Comparison of ENCODE assay signal across 19 cellular contexts in genomic region chr11:2687782-2688191, GRCh38. TPM values are rescaled to one million over a fixed set of nuclear protein-coding genes. Genes with fewer than 3 reads are reported as not detected.
A peak's percentile ranks its signal among the peaks of the same experiment; 100 is the strongest.
DNase-seq lines count a peak whose midpoint lies in the region; ATAC-seq, FAIRE-seq and TF ChIP-seq lines count a peak whose summit lies in the region.
"Had no signal": no experiment of that assay in that cellular context is flagged by ENCODE, and none has a peak within 500 bp of the region (broad histone marks: within the 10 kb centered on the region; RNA-seq: fewer than 3 reads in every experiment).

No MANE protein-coding gene starts in this region.

- no peak for TF ChIP-seq CTCF in H1 (IDR thresholded peaks at IDR 0.05; ENCODE audit: control extremely low read depth in 1 of 3, insufficient read depth in 1 of 3, low read depth in 1 of 3, low read length in 3 of 3)
- TF ChIP-seq CTCF in upper lobe of left lung (IDR thresholded peaks at IDR 0.05), result no peak

- 0 out of 2 replicates have a peak overlapping the region, but pooled peaks have one; percentile 65 for H2BK15ac ChIP-seq in H1 (ENCODE audit: low read length)

- H3K18ac ChIP-seq in H1 (ENCODE audit: extremely low read depth, low read length), result peak overlapping the region; percentile 72

- no peak overlapping the region for H3K4me3 ChIP-seq in H1 (ENCODE audit: extremely low read depth in 1 of 4, insufficient read depth in 2 of 4, low read depth in 3 of 4, low read length in 4 of 4)
- H3K4me3 ChIP-seq in upper lobe of left lung, result no peak overlapping the region

- 0 out of 2 replicates have a peak overlapping the region, but pooled peaks have one; percentile 21 for H2BK20ac ChIP-seq in H1 (ENCODE audit: low read length)

- H3K79me2 ChIP-seq in H1 (ENCODE audit: control insufficient read depth in 1 of 2, insufficient read depth in 2 of 2, low read length in 2 of 2), result peaks cover 0 to 65% of the 10 kb centered on the region in 2 experiments; a peak in 2 of 4 replicates

- TF ChIP-seq POLR2A in H1 (IDR thresholded peaks at IDR 0.05; ENCODE audit: control extremely low read depth in 1 of 2, low read depth in 2 of 2, low read length in 2 of 2) (no peak), upper lobe of left lung (IDR thresholded peaks at IDR 0.05) (no peak)

- no peak for TF ChIP-seq RAD21 in H1 (IDR thresholded peaks at IDR 0.05 in 1 of 2, conservative IDR thresholded peaks at IDR 0.05 in 1 of 2; ENCODE audit: low read depth in 2 of 2, low read length in 2 of 2)

- H3K4me1 ChIP-seq in H1 (replicated peaks in 1 of 4; ENCODE audit: control insufficient read depth in 3 of 4, insufficient read depth in 4 of 4, low read length in 3 of 4), result peaks cover 29 to 63% (median 50%) of the 10 kb centered on the region in 4 experiments
- H3K4me1 ChIP-seq in upper lobe of left lung, result peaks cover 20 to 27% (median 21%) of the 10 kb centered on the region in 4 donors
- H3K4me1 ChIP-seq: BE2C had no signal

- no peak overlapping the region for H3K4me2 ChIP-seq in H1 (ENCODE audit: insufficient read depth in 1 of 2, low read depth in 2 of 2, low read length in 2 of 2)

- DNase-seq in activated T-cell treated with anti-CD3 and anti-CD28 coated beads, Interleukin-2, amount 50 U/mL, for 1 hour, result peak; percentile 10
- no peak for DNase-seq in activated T-cell treated with anti-CD3 and anti-CD28 coated beads, Interleukin-2, amount 50 U/mL, for 48 hours
- no peak for DNase-seq in H1 (ENCODE audit: low read depth in 1 of 2, low spot score in 2 of 2)
- peak; percentile 85 for DNase-seq in mesenteric fat pad (ENCODE audit: low spot score)
- no peak for DNase-seq in upper lobe of left lung
- DNase-seq in NCI-H345 treated with DMSO at 0.1 percent for 48 hours (lab: John Stamatoyannopoulos, UW; ENCODE audit: unreplicated experiment), result no peak
- no peak for DNase-seq in central memory CD4-positive, alpha-beta T cell
- DNase-seq: activated T-cell treated with anti-CD3 and anti-CD28 coated beads, Interleukin-2, amount 50 U/mL, for 4 hours; BE2C; brain microvascular endothelial cell; DMS 273 treated with DMSO at 0.1 percent for 48 hours; foreskin fibroblast; GF-D8; hypothalamus; NCI-H1417 treated with DMSO at 0.1 percent for 48 hours; stimulated activated CD4-positive, alpha-beta T cell treated with anti-CD3 and anti-CD28 coated beads, Interleukin-4, amount 100 ng/mL, for 4 hours had no signal

- H2AFZ ChIP-seq in H1 (ENCODE audit: low read length), result no peak overlapping the region

- no peak overlapping the region for H3K14ac ChIP-seq in H1 (ENCODE audit: insufficient read length)

- 0 out of 2 replicates have a peak overlapping the region, but pooled peaks have one; percentile 36 for H2BK5ac ChIP-seq in H1 (ENCODE audit: low read depth, low read length)

- H3K9ac ChIP-seq in H1 (replicated peaks in 1 of 4; ENCODE audit: extremely low read depth in 1 of 4, low read depth in 3 of 4, low read length in 3 of 4), result no peak overlapping the region

- POLR2A ChIA-PET in H1 (lab: Charles Lee; ENCODE audit: partially characterized antibody), result interaction anchor here (1.6 to 2.1 kb wide), 2 partner anchors 12 to 198 kb away, joined by 5 to 8 read pairs; partner anchors contain the start of genes CDKN1C and KCNQ1OT1

- no peak overlapping the region for H4K91ac ChIP-seq in H1 (replicated peaks; ENCODE audit: insufficient read length, low read length)

- H2AK5ac ChIP-seq in H1 (ENCODE audit: low read depth, low read length), result no peak overlapping the region

- no peak for FAIRE-seq in H1 (lab: Jason Lieb, UNC)
- FAIRE-seq: GM12892 had no signal

- peaks cover 10% of the 10 kb centered on the region for H3K79me1 ChIP-seq in H1 (ENCODE audit: low read depth, low read length)

- H3K23ac ChIP-seq in H1 (ENCODE audit: insufficient read length), result no peak overlapping the region

- no peak overlapping the region for H3K56ac ChIP-seq in H1 (replicated peaks; ENCODE audit: insufficient read length, low read depth, low read length)

- H3K4ac ChIP-seq in H1 (replicated peaks; ENCODE audit: insufficient read length, low read depth, low read length), result no peak overlapping the region

- H3K36me3 ChIP-seq in H1 (ENCODE audit: control insufficient read depth in 2 of 4, insufficient read depth in 4 of 4, low read length in 3 of 4), result no peaks in the 10 kb centered on the region
- H3K36me3 ChIP-seq in upper lobe of left lung, result no peaks in the 10 kb centered on the region
- H3K36me3 ChIP-seq: BE2C, brain microvascular endothelial cell had no signal

- no peak overlapping the region for H3K27ac ChIP-seq in H1 (ENCODE audit: low read depth, low read length)
- H3K27ac ChIP-seq in upper lobe of left lung, result peak overlapping the region in 3 of 4 donors; percentile 2 to 67 (median 47)
- H3K27ac ChIP-seq: brain microvascular endothelial cell had no signal

- peaks cover 6 to 30% of the 10 kb centered on the region in 2 experiments for H4K20me1 ChIP-seq in H1 (replicated peaks in 1 of 2; ENCODE audit: control insufficient read depth in 1 of 2, insufficient read depth in 2 of 2, low read length in 2 of 2)

- ATAC-seq in upper lobe of left lung (ENCODE audit: low FRiP score in 2 of 2) (no peak), GM18870 (IDR thresholded peaks at IDR 0.05; ENCODE audit: unreplicated experiment) (no peak)
- ATAC-seq: activated naive CD4-positive, alpha-beta T cell treated with anti-CD3 and anti-CD28 coated beads, Interleukin-2, amount 50 U/mL, for 72 hours; activated T-cell treated with anti-CD3 and anti-CD28 coated beads, Interleukin-2, amount 50 U/mL, for 4 hours had no signal

- H3K27me3 ChIP-seq in H1 (replicated peaks in 1 of 4; ENCODE audit: control insufficient read depth in 3 of 4, extremely low read depth in 1 of 4, insufficient read depth in 3 of 4, low read length in 3 of 4) (peaks cover 0 to 4% (median 0%) of the 10 kb centered on the region in 4 experiments; a peak in 2 of 7 replicates), upper lobe of left lung (no peaks in the 10 kb centered on the region)
- H3K27me3 ChIP-seq: BE2C, brain microvascular endothelial cell had no signal

- H4K8ac ChIP-seq in H1 (ENCODE audit: extremely low read depth, insufficient read depth, low read length), result no peak overlapping the region

- no peak overlapping the region for H2BK120ac ChIP-seq in H1 (replicated peaks; ENCODE audit: low read depth, low read length)

- H4K5ac ChIP-seq in H1 (ENCODE audit: insufficient read length, low read depth, low read length), result no peak overlapping the region

- CTCF ChIA-PET in H1 (lab: Charles Lee; ENCODE audit: partially characterized antibody), result interaction anchor here (1.1 to 4.0 kb wide), 5 partner anchors 27 to 204 kb away, joined by 3 to 19 read pairs (median 5); no protein-coding TSS in a partner anchor

- no peaks in the 10 kb centered on the region for H3K9me3 ChIP-seq in H1 (ENCODE audit: insufficient read depth in 2 of 2, low read depth in 1 of 2, low read length in 1 of 2)
- no peaks in the 10 kb centered on the region for H3K9me3 ChIP-seq in upper lobe of left lung
- H3K9me3 ChIP-seq: BE2C had no signal

- H2BK12ac ChIP-seq in H1 (ENCODE audit: low read depth, low read length), result 0 out of 2 replicates have a peak overlapping the region, but pooled peaks have one; percentile 78

- TF ChIP-seq EP300 in H1 (IDR thresholded peaks at IDR 0.05; ENCODE audit: borderline replicate concordance in 1 of 2, low read depth in 2 of 2, low read length in 2 of 2) (no peak), upper lobe of left lung (IDR thresholded peaks at IDR 0.05) (no peak)

- 46% methylated on average over 7 of the region's 7 CpGs; no CpG with 5 or more reads in 1 of the 2 experiments for WGBS in H1 (ENCODE audit: extremely low coverage in 1 of 2, insufficient coverage in 1 of 2, insufficient read length in 1 of 2, insufficient replicate concordance in 2 of 2, low coverage in 1 of 2, low lambda C conversion rate in 2 of 2, missing lambda C conversion rate in 1 of 2), 2 experiments
- WGBS in upper lobe of left lung, 2 donors, result 41% methylated on average over 7 of the region's 7 CpGs; no CpG with 5 or more reads in 1 of the 2 donors

- H3K23me2 ChIP-seq in H1 (ENCODE audit: low read depth, low read length), result no peaks in the 10 kb centered on the region

TF ChIP-seq in H1, 55 proteins besides CTCF, POLR2A, EP300 and RAD21:
- TF ChIP-seq KDM5A (IDR thresholded peaks at IDR 0.05; ENCODE audit: low read length), result no peak
- TF ChIP-seq MAX (IDR thresholded peaks at IDR 0.05), result peak; percentile 35; the same call in 1 of the 2 replicates

RNA-seq across cellular contexts. Expression of gene KCNQ1OT1, which starts 12.0 kb away (rescaled TPM):
- 1.2 TPM in 2 replicates for total RNA-seq in H1 (2021; fragmentation: NEBNext Ultra II Directional; extraction: Animal tissue kit (Norgen Biotek cat#: 25700))
- polyA plus RNA-seq in H1 (2011; rRNA removed), result 0.19 and 0.21 TPM in 2 replicates
- 0.08 TPM for polyA plus RNA-seq in H1 (2011; cell fraction: cytosol; rRNA removed)
- 2.4 TPM for polyA plus RNA-seq in H1 (2011; cell fraction: nucleus; rRNA removed)
- 0.19 to 0.30 TPM (median 0.24 TPM) in 4 replicates for polyA plus RNA-seq in H1 (2012, experiment 1 of 2)
- 0.01 TPM for polyA plus RNA-seq in H1 (2012, experiment 2 of 2)
- polyA plus RNA-seq in H1 (2013, experiment 1 of 2), result 0.20 TPM
- polyA plus RNA-seq in H1 (2013, experiment 2 of 2), result 0.13 TPM
- 6.2 and 7.3 TPM in 2 replicates for polyA minus RNA-seq in H1 (2011; rRNA and poly(A)+ RNA removed)
- 1.0 TPM for polyA minus RNA-seq in H1 (2011; cell fraction: cytosol; rRNA and poly(A)+ RNA removed)
- 21.4 TPM for polyA minus RNA-seq in H1 (2011; cell fraction: nucleus; rRNA and poly(A)+ RNA removed)
- total RNA-seq in mesenteric fat pad (3.0 TPM), upper lobe of left lung (1 to 10 TPM; 1.1 to 6.3 (median 4.1) TPM)

Comparison
In these comparisons a context has a peak if more than half of its experiments do, and no peak if none do; other contexts are left out.
1. DNase-seq: peak in activated T-cell treated with anti-CD3 and anti-CD28 coated beads, Interleukin-2, amount 50 U/mL, for 1 hour (single experiment) and mesenteric fat pad (single experiment); none in activated T-cell treated with anti-CD3 and anti-CD28 coated beads, Interleukin-2, amount 50 U/mL, for 48 hours (0 of 2), H1 (0 of 2), upper lobe of left lung (0 of 2), NCI-H345 treated with DMSO at 0.1 percent for 48 hours (single experiment) and central memory CD4-positive, alpha-beta T cell (single experiment).